ENCODE assay signal across 9 cellular contexts in genomic region chr7:106358103-106358663, GRCh38.
DNase-seq lines count a peak whose midpoint lies in the region; ATAC-seq, FAIRE-seq and TF ChIP-seq lines count a peak whose summit lies in the region.
"Had no signal": no experiment of that assay in that cellular context is flagged by ENCODE, and none has a peak within 500 bp of the region (broad histone marks: within the 10 kb centered on the region; RNA-seq: fewer than 3 reads in every experiment).

No MANE protein-coding gene starts in this region.

- ATAC-seq in activated T-cell treated with anti-CD3 and anti-CD28 coated beads, Interleukin-2, amount 50 U/mL, for 72 hours (replicated peaks in 1 of 2): peak; percentile 23 to 32
- ATAC-seq in HG03045 (IDR thresholded peaks at IDR 0.05; ENCODE audit: unreplicated experiment): peak; percentile 65
- ATAC-seq in K562: peak; percentile 90

- intact Hi-C loops in K562 (cut with micrococcal nuclease): no loop called here

- 2% methylated on average over 2 of the region's 2 CpGs for WGBS in K562 (ENCODE audit: insufficient coverage, low coverage, missing lambda C conversion rate)
- 21% methylated on average over 2 of the region's 2 CpGs for WGBS in smooth muscle cell (ENCODE audit: low lambda C conversion rate)

- H3K27me3 Mint-ChIP-seq in activated T-cell treated with anti-CD3 and anti-CD28 coated beads, Interleukin-2, amount 50 U/mL, for 72 hours (ENCODE audit: low read depth): peaks cover 90% of the 10 kb centered on the region

- H4K20me1 ChIP-seq in K562 (replicated peaks; ENCODE audit: control insufficient read depth, insufficient read depth, low read length): no peaks in the 10 kb centered on the region
- H4K20me1 ChIP-seq in smooth muscle cell (ENCODE audit: low read depth): no peaks in the 10 kb centered on the region

- H3K4me2 ChIP-seq in K562 (ENCODE audit: insufficient read depth, low read length) (peak overlapping the region; percentile 22), smooth muscle cell (peak overlapping the region; percentile 13)

- TF ChIP-seq RAD21 in K562 (CRISPR knock-in tag; conservative IDR thresholded peaks at IDR 0.05 in 1 of 2, IDR thresholded peaks at IDR 0.05 in 1 of 2): no peak; a peak in 1 of 4 replicates

- H3K9ac ChIP-seq in K562 (ENCODE audit: insufficient read depth in 1 of 2, low read depth in 2 of 2, low read length in 2 of 2) (no peak overlapping the region), smooth muscle cell (ENCODE audit: low read depth) (no peak overlapping the region)

- no peak for DNase-seq in activated T-cell treated with anti-CD3 and anti-CD28 coated beads, Interleukin-2, amount 50 U/mL, for 72 hours
- no peak for DNase-seq in activated T-cell treated with anti-CD3 and anti-CD28 coated beads, Interleukin-2, amount 50 U/mL, for 48 hours
- DNase-seq in K562 (ENCODE audit: extremely low read depth in 1 of 4, low spot score in 3 of 4) (peak in 2 of 4 experiments; percentile 61 to 67), smooth muscle cell (lab: John Stamatoyannopoulos, UW; ENCODE audit: unreplicated experiment) (no peak), HEK293T (ENCODE audit: extremely low spot score) (no peak), NCI-H2029 treated with DMSO at 0.1 percent for 48 hours (lab: John Stamatoyannopoulos, UW) (no peak), NCI-H748 treated with DMSO at 0.1 percent for 48 hours (lab: John Stamatoyannopoulos, UW) (no peak)
- DNase-seq: NCI-H1694 had no signal

- no peak overlapping the region for H3K4me3 Mint-ChIP-seq in activated T-cell treated with anti-CD3 and anti-CD28 coated beads, Interleukin-2, amount 50 U/mL, for 72 hours

- in situ Hi-C loops in K562 (cut with MboI): no loop called here

- peaks cover 6% of the 10 kb centered on the region for H3K4me1 Mint-ChIP-seq in activated T-cell treated with anti-CD3 and anti-CD28 coated beads, Interleukin-2, amount 50 U/mL, for 72 hours (ENCODE audit: low read depth)

- no peaks in the 10 kb centered on the region for H3K79me2 ChIP-seq in K562 (ENCODE audit: control insufficient read depth, insufficient read depth, low read length)
- no peaks in the 10 kb centered on the region for H3K79me2 ChIP-seq in smooth muscle cell (ENCODE audit: low read depth)

- H3K36me3 Mint-ChIP-seq in activated T-cell treated with anti-CD3 and anti-CD28 coated beads, Interleukin-2, amount 50 U/mL, for 72 hours (ENCODE audit: insufficient read depth in 2 of 2): peaks cover 16 to 24% of the 10 kb centered on the region in 2 donors

- H3F3A ChIP-seq in smooth muscle cell (ENCODE audit: low read depth): no peaks in the 10 kb centered on the region

- FAIRE-seq in K562 (lab: Jason Lieb, UNC): peak; percentile 82

- TF ChIP-seq POLR2A in K562 (conservative IDR thresholded peaks at IDR 0.05): no peak

- no peaks in the 10 kb centered on the region for H3K9me3 ChIP-seq in K562 (replicated peaks; ENCODE audit: control insufficient read depth, insufficient read depth, low read depth, low read length)
- H3K9me3 ChIP-seq in smooth muscle cell (replicated peaks; ENCODE audit: low read depth): no peaks in the 10 kb centered on the region

- H3K27ac ChIP-seq in K562 (ENCODE audit: extremely low read depth, low read depth, low read length): peak overlapping the region; percentile 39; the same call in 2 of the 3 replicates
- H3K27ac ChIP-seq in smooth muscle cell (ENCODE audit: low read depth): peak overlapping the region; percentile 45

- H2AFZ ChIP-seq in K562 (ENCODE audit: low read depth, low read length) (peak overlapping the region; percentile 51), smooth muscle cell (ENCODE audit: low read depth) (no peak overlapping the region)

- no peaks in the 10 kb centered on the region for H3K36me3 ChIP-seq in K562 (ENCODE audit: control insufficient read depth, insufficient read depth, low read length)
- H3K36me3 ChIP-seq in smooth muscle cell (ENCODE audit: low read depth): no peaks in the 10 kb centered on the region

- TF ChIP-seq CTCF in K562 (IDR thresholded peaks at IDR 0.05 in 2 of 3, conservative IDR thresholded peaks at IDR 0.05 in 1 of 3; ENCODE audit: insufficient read depth in 2 of 3, low read depth in 1 of 3, low read length in 3 of 3): no peak
- TF ChIP-seq CTCF in smooth muscle cell (IDR thresholded peaks at IDR 0.05; ENCODE audit: borderline replicate concordance, insufficient read depth, poor library complexity, severe bottlenecking): no peak

- POLR2A ChIA-PET in K562 (lab: Yijun Ruan, JAX) (interaction anchor here (0.6 to 2.0 kb wide), 8 partner anchors 9 to 300 kb away, joined by 3 to 7 read pairs (median 4); no protein-coding TSS in a partner anchor), HEK293T (lab: Yijun Ruan, JAX) (no interaction called here)

- TF ChIP-seq EP300 in K562 (IDR thresholded peaks at IDR 0.05; ENCODE audit: low read length): peak; percentile 74

- H3K27me3 ChIP-seq in K562 (ENCODE audit: control insufficient read depth in 2 of 2, insufficient read depth in 2 of 2, low read length in 2 of 2): no peaks in the 10 kb centered on the region
- no peaks in the 10 kb centered on the region for H3K27me3 ChIP-seq in smooth muscle cell (ENCODE audit: low read depth)

- no TSS peak for BruUV-seq in K562 (replicated peaks; lab: Mats Ljungman, UMichigan)

- H3K9me1 ChIP-seq in K562 (ENCODE audit: control insufficient read depth, insufficient read depth, low read length): no peaks in the 10 kb centered on the region

- H3K27ac Mint-ChIP-seq in activated T-cell treated with anti-CD3 and anti-CD28 coated beads, Interleukin-2, amount 50 U/mL, for 72 hours: no peak overlapping the region

- peaks cover 0 to 18% of the 10 kb centered on the region in 2 experiments; a peak in 3 of 5 replicates for H3K4me1 ChIP-seq in K562 (replicated peaks in 1 of 2; ENCODE audit: control insufficient read depth in 2 of 2, insufficient read depth in 2 of 2, low read length in 2 of 2)
- H3K4me1 ChIP-seq in smooth muscle cell (ENCODE audit: low read depth): no peaks in the 10 kb centered on the region

- CTCF ChIA-PET in K562 (lab: Yijun Ruan, JAX; ENCODE audit: low intra/inter-chr PET ratio) (no interaction called here), HEK293T (lab: Yijun Ruan, JAX) (no interaction called here)

- H3K4me3 ChIP-seq in K562 (no peak overlapping the region), smooth muscle cell (no peak overlapping the region)

- H3K9me3 Mint-ChIP-seq in activated T-cell treated with anti-CD3 and anti-CD28 coated beads, Interleukin-2, amount 50 U/mL, for 72 hours: peaks cover 13 to 14% of the 10 kb centered on the region in 2 donors

TF ChIP-seq in K562, 482 proteins besides CTCF, POLR2A, EP300 and RAD21 (continues in another document):
- TF ChIP-seq POU5F1 (IDR thresholded peaks at IDR 0.05; ENCODE audit: borderline replicate concordance, low read depth, low read length, partially characterized antibody): no peak
- TF ChIP-seq NFYB (IDR thresholded peaks at IDR 0.05; ENCODE audit: extremely low read depth, insufficient read length): no peak
- no peak for TF ChIP-seq FOXP1 (CRISPR knock-in tag; IDR thresholded peaks at IDR 0.05)
- 0 out of 2 replicates have a peak, but pooled peaks have one; percentile 23 for TF ChIP-seq CTBP1 (IDR thresholded peaks at IDR 0.05; ENCODE audit: borderline replicate concordance)
- peak; percentile 51 for TF ChIP-seq SMARCE1 (IDR thresholded peaks at IDR 0.05)
- peak; percentile 44; the same call in 1 of the 2 replicates for TF ChIP-seq HDAC2 (IDR thresholded peaks at IDR 0.05)
- peak; percentile 46; the same call in 1 of the 2 replicates for TF ChIP-seq ZNF175 (CRISPR knock-in tag; IDR thresholded peaks at IDR 0.05; ENCODE audit: low read depth)
- TF ChIP-seq CBFA2T3 (IDR thresholded peaks at IDR 0.05): peak; percentile 84
- no peak for TF ChIP-seq ZBED1 (IDR thresholded peaks at IDR 0.05)
- TF ChIP-seq NBN (IDR thresholded peaks at IDR 0.05; ENCODE audit: low read depth): 0 out of 2 replicates have a peak, but pooled peaks have one; percentile 52
- no peak for TF ChIP-seq EGR1 (conservative IDR thresholded peaks at IDR 0.05)

TF ChIP-seq in HEK293T, 16 proteins besides CTCF, POLR2A, EP300 and RAD21:
- no peak for TF ChIP-seq ZNF384 (IDR thresholded peaks at IDR 0.05)
- TF ChIP-seq TARDBP (IDR thresholded peaks at IDR 0.05): no peak
- no peak for TF ChIP-seq ELF4 (IDR thresholded peaks at IDR 0.05)
- TF ChIP-seq FOXK2 (IDR thresholded peaks at IDR 0.05): no peak
- TF ChIP-seq FOXA1 (IDR thresholded peaks at IDR 0.05): no peak
- no peak for TF ChIP-seq CTBP1 (IDR thresholded peaks at IDR 0.05; ENCODE audit: borderline replicate concordance)
- TF ChIP-seq ARNT (IDR thresholded peaks at IDR 0.05): no peak
- TF ChIP-seq L3MBTL2 (conservative IDR thresholded peaks at IDR 0.05): no peak
- no peak for TF ChIP-seq LEF1 (IDR thresholded peaks at IDR 0.05; ENCODE audit: borderline replicate concordance)
- TF ChIP-seq HDGF (IDR thresholded peaks at IDR 0.05; ENCODE audit: borderline replicate concordance): no peak
- no peak for TF ChIP-seq SP1 (IDR thresholded peaks at IDR 0.05)
- TF ChIP-seq FOXM1 (IDR thresholded peaks at IDR 0.05; ENCODE audit: borderline replicate concordance): no peak
TF ChIP-seq in HEK293T: peak in this region for 0.

Comparison
In these comparisons a context has a peak if more than half of its experiments do, and no peak if none do; other contexts are left out.
1. ATAC-seq: peak in every context shown above with its lines; median percentile 90 in K562; 65 in HG03045; 28 in activated T-cell treated with anti-CD3 and anti-CD28 coated beads, Interleukin-2, amount 50 U/mL, for 72 hours.